ENCODE assay signal across 8 cellular contexts in genomic region chr2:222862068-222862914, GRCh38. TPM values are rescaled to one million over a fixed set of nuclear protein-coding genes. Genes with fewer than 3 reads are reported as not detected.
DNase-seq lines count a peak whose midpoint lies in the region; ATAC-seq and TF ChIP-seq lines count a peak whose summit lies in the region.

No MANE protein-coding gene starts in this region.

- TF ChIP-seq CTCF in LNCAP (IDR thresholded peaks at IDR 0.05) (peak; percentile 26; the same call in 1 of the 2 replicates), brain microvascular endothelial cell (IDR thresholded peaks at IDR 0.05; ENCODE audit: low read depth, low read length, missing control alignments) (peak; percentile 25), testis (IDR thresholded peaks at IDR 0.05) (no peak)

- H3K36me3 ChIP-seq in brain microvascular endothelial cell (replicated peaks) = peaks cover 4% of the 10 kb centered on the region
- no peaks in the 10 kb centered on the region for H3K36me3 ChIP-seq in testis (ENCODE audit: low read depth, missing control alignments)

- peak overlapping the region; percentile 92 for H3K4me3 ChIP-seq in brain microvascular endothelial cell (ENCODE audit: low read depth, low read length)
- H3K4me3 ChIP-seq in testis = peak overlapping the region; percentile 77 to 98

- H3K27ac ChIP-seq in brain microvascular endothelial cell = peak overlapping the region; percentile 94
- H3K27ac ChIP-seq in testis = peak overlapping the region; percentile 2 to 96

- DNase-seq in GM03348 (ENCODE audit: low spot score) (peak; percentile 42), brain microvascular endothelial cell (no peak), left colon (no peak), testis (peak; percentile 32)
- no peak for DNase-seq in stimulated activated CD4-positive, alpha-beta T cell treated with anti-CD3 and anti-CD28 coated beads, Interleukin-15, amount 100 ng/mL, for 24 hours
- DNase-seq in stimulated activated CD4-positive, alpha-beta T cell treated with anti-CD3 and anti-CD28 coated beads, Interleukin-2, amount 100 ng/mL, for 24 hours = no peak

- H3K9me3 ChIP-seq in testis = no peaks in the 10 kb centered on the region

- WGBS in testis, 2 donors = 10 to 17% methylated on average over 7 of the region's 7 CpGs

- ATAC-seq in left colon (peak; percentile 30), GM21717 (IDR thresholded peaks at IDR 0.05; ENCODE audit: unreplicated experiment) (no peak)

- in situ Hi-C loops in brain microvascular endothelial cell (cut with HindIII; ENCODE audit: low pct_ligation_motif_present, low sequenced_read_pairs) = loop anchor here (25.0 kb wide), 1 partner anchor 150 kb away; no protein-coding TSS in a partner anchor

- no peak for TF ChIP-seq POLR2A in testis (IDR thresholded peaks at IDR 0.05)

- H3K27me3 ChIP-seq in brain microvascular endothelial cell (replicated peaks) = no peaks in the 10 kb centered on the region
- H3K27me3 ChIP-seq in testis = no peaks in the 10 kb centered on the region

- intact Hi-C loops in left colon (cut with DNase I, micrococcal nuclease) = loop anchor here in 1 of 2 donors (5.0 kb wide), 1 partner anchor 155 kb away; no protein-coding TSS in a partner anchor
- intact Hi-C loops in testis (cut with DNase I; ENCODE audit: low total_unique reads) = no loop called here

- H3K4me1 ChIP-seq in testis = peaks cover 35% of the 10 kb centered on the region

RNA-seq across cellular contexts. Expression of gene ACSL3, which starts 1.5 kb away (rescaled TPM):
- total RNA-seq in left colon (100 to 1,000 TPM in 1 of 2 donors, 10 to 100 TPM in 1; 93.1 to 119 TPM), testis (10 to 100 TPM; 87.4 to 96.6 TPM)
- polyA plus RNA-seq in testis (ENCODE audit: insufficient read depth, low read depth, low replicate concordance) = 66.7 TPM

Comparison
In these comparisons a context has a peak if more than half of its experiments do, and no peak if none do; other contexts are left out.
1. DNase-seq: peak in GM03348 (single experiment) and testis (single experiment); none in brain microvascular endothelial cell (single experiment), left colon (0 of 2), stimulated activated CD4-positive, alpha-beta T cell treated with anti-CD3 and anti-CD28 coated beads, Interleukin-15, amount 100 ng/mL, for 24 hours (single experiment) and stimulated activated CD4-positive, alpha-beta T cell treated with anti-CD3 and anti-CD28 coated beads, Interleukin-2, amount 100 ng/mL, for 24 hours (0 of 2).
2. CTCF ChIP-seq: peak in LNCAP (single experiment) and brain microvascular endothelial cell (single experiment); none in testis (0 of 3).